In genomic region chr20:50568549-50568942, GRCh38 we compare ENCODE assay signal across 1 cellular context.
TF ChIP-seq lines count a peak whose summit lies in the region.

No MANE protein-coding gene starts in this region.

TF ChIP-seq in HEK293, 187 proteins besides CTCF, POLR2A, EP300 and RAD21 (continued from another document):
- TF ChIP-seq ZNF280C (tag by site-specific recombination; IDR thresholded peaks at IDR 0.05): no peak
- TF ChIP-seq ZNF518A (tag by site-specific recombination; conservative IDR thresholded peaks at IDR 0.05; ENCODE audit: low read depth): no peak
- peak; percentile 61 for TF ChIP-seq ZFHX2 (tag by site-specific recombination; conservative IDR thresholded peaks at IDR 0.05)
